ENCODE assay signal across 8 cellular contexts in genomic region chr19:41792513-41793413, GRCh38. TPM values are rescaled to one million over a fixed set of nuclear protein-coding genes. Genes with fewer than 3 reads are reported as not detected.
DNase-seq lines count a peak whose midpoint lies in the region; ATAC-seq, FAIRE-seq and TF ChIP-seq lines count a peak whose summit lies in the region.

No MANE protein-coding gene starts in this region.

- TF ChIP-seq CTCF in mucosa of descending colon (IDR thresholded peaks at IDR 0.05) (peak; percentile 50), transverse colon (IDR thresholded peaks at IDR 0.05) (peak; percentile 46 to 69 (median 63)), ovary (IDR thresholded peaks at IDR 0.05) (no peak)

- peak; percentile 35 for DNase-seq in MG63
- peak; percentile 33 to 60 for DNase-seq in activated CD4-positive, alpha-beta T cell treated with anti-CD3 and anti-CD28 coated beads for 4 hours
- peak; percentile 13 for DNase-seq in effector CD8-positive, alpha-beta T cell (lab: John Stamatoyannopoulos, UW)
- DNase-seq in mucosa of descending colon, result peak in 2 of 3 donors; percentile 73 to 75
- DNase-seq in transverse colon, result peak; percentile 63
- DNase-seq in ovary, result no peak

- H3K9me3 ChIP-seq in MG63 (no peaks in the 10 kb centered on the region), mucosa of descending colon (no peaks in the 10 kb centered on the region), transverse colon (no peaks in the 10 kb centered on the region), ovary (no peaks in the 10 kb centered on the region)

- intact Hi-C loops in mucosa of descending colon (cut with DNase I, micrococcal nuclease), result no loop called here
- intact Hi-C loops in transverse colon (cut with DNase I; ENCODE audit: low total_unique reads), result no loop called here
- intact Hi-C loops in ovary (cut with DNase I), result no loop called here

- WGBS in transverse colon (ENCODE audit: low coverage in 1 of 2), 2 donors, result 17 to 28% methylated on average over 15 to 22 of the region's 22 CpGs
- 21 to 26% (median 24%) methylated on average over 22 of the region's 22 CpGs for WGBS in ovary, 3 donors

- no peak for TF ChIP-seq POLR2A in transverse colon (IDR thresholded peaks at IDR 0.05)
- TF ChIP-seq POLR2A in ovary (IDR thresholded peaks at IDR 0.05), result no peak

- no peak for TF ChIP-seq EP300 in transverse colon (IDR thresholded peaks at IDR 0.05; ENCODE audit: low read depth)
- no peak for TF ChIP-seq EP300 in ovary (IDR thresholded peaks at IDR 0.05)

- peak; percentile 76 for FAIRE-seq in G401.6 (lab: Jason Lieb, UNC)

- in situ Hi-C loops in transverse colon (cut with MboI; ENCODE audit: low pct_ligation_motif_present in 1 of 4, low pct_unique_long_range_greater_than_20kb in 1 of 4, low sequenced_read_pairs in 3 of 4), result no loop called here

- H3K36me3 ChIP-seq in MG63 (no peaks in the 10 kb centered on the region), mucosa of descending colon (ENCODE audit: low read depth) (no peaks in the 10 kb centered on the region), transverse colon (no peaks in the 10 kb centered on the region), ovary (no peaks in the 10 kb centered on the region)

- no peak overlapping the region for H3K4me3 ChIP-seq in MG63
- H3K4me3 ChIP-seq in mucosa of descending colon, result no peak overlapping the region
- H3K4me3 ChIP-seq in transverse colon, result no peak overlapping the region
- H3K4me3 ChIP-seq in ovary, result no peak overlapping the region

- no peaks in the 10 kb centered on the region for H3K4me1 ChIP-seq in mucosa of descending colon (ENCODE audit: low read depth)
- no peaks in the 10 kb centered on the region for H3K4me1 ChIP-seq in transverse colon
- H3K4me1 ChIP-seq in ovary (ENCODE audit: insufficient read depth), result no peaks in the 10 kb centered on the region

- H3K27me3 ChIP-seq in MG63 (peaks cover 43% of the 10 kb centered on the region), transverse colon (peaks cover 27% of the 10 kb centered on the region), ovary (no peaks in the 10 kb centered on the region)

- H3K27ac ChIP-seq in transverse colon (no peak overlapping the region), ovary (no peak overlapping the region)

- ATAC-seq in mucosa of descending colon, result peak; percentile 61
- no peak for ATAC-seq in GM18868 (IDR thresholded peaks at IDR 0.05; ENCODE audit: unreplicated experiment)

RNA-seq across cellular contexts. Expression of gene CEACAM3, which starts 3.6 kb away (rescaled TPM):
- not detected in 2 replicates for total RNA-seq in MG63 (2014; rRNA removed; shearing (Covaris generic); ENCODE audit: low replicate concordance)
- total RNA-seq in mucosa of descending colon (1 to 10 TPM; 2.5 to 4.5 (median 3.9) TPM), transverse colon (1 to 10 TPM in 2 of 4 donors, under 1 TPM in 1, not detected in 1; 0.82 to 2.2 (median 1.6) TPM), ovary (not detected)
- polyA plus RNA-seq in ovary, result under 1 TPM in 1 of 2 donors, not detected in 1; 0.62 TPM

RNA-seq across cellular contexts. Expression of gene CEACAM6, which starts 37.4 kb away (rescaled TPM):
- not detected in 2 replicates for total RNA-seq in MG63 (2014; rRNA removed; shearing (Covaris generic); ENCODE audit: low replicate concordance)
- 1,000 to 10,000 TPM in 1 of 3 donors, 100 to 1,000 TPM in 2; 249 to 1,767 (median 431) TPM for total RNA-seq in mucosa of descending colon
- 100 to 1,000 TPM in 2 of 4 donors, 10 to 100 TPM in 2; 33.8 to 209 (median 104) TPM for total RNA-seq in transverse colon
- under 1 TPM in 4 of 7 donors, not detected in 3; 0.10 to 0.84 (median 0.29) TPM for total RNA-seq in ovary
- polyA plus RNA-seq in ovary, result under 1 TPM in 1 of 2 donors, not detected in 1; 0.07 TPM

RNA-seq across cellular contexts. Expression of gene LYPD4, which starts 51.7 kb away (rescaled TPM):
- not detected in 2 replicates for total RNA-seq in MG63 (2014; rRNA removed; shearing (Covaris generic); ENCODE audit: low replicate concordance)
- total RNA-seq in mucosa of descending colon (not detected), transverse colon (not detected), ovary (not detected)
- polyA plus RNA-seq in ovary, result not detected

RNA-seq across cellular contexts. Expression of gene DMRTC2, which starts 52.1 kb away (rescaled TPM):
- total RNA-seq in MG63 (2014; rRNA removed; shearing (Covaris generic); ENCODE audit: low replicate concordance), result not detected in 2 replicates
- total RNA-seq in mucosa of descending colon (not detected), transverse colon (not detected), ovary (not detected)
- polyA plus RNA-seq in ovary, result under 1 TPM in 1 of 2 donors, not detected in 1; 0.07 TPM

Comparison
In these comparisons a context has a peak if more than half of its experiments do, and no peak if none do; other contexts are left out.
1. DNase-seq: peak in MG63 (single experiment), activated CD4-positive, alpha-beta T cell treated with anti-CD3 and anti-CD28 coated beads for 4 hours (2 of 2), effector CD8-positive, alpha-beta T cell (single experiment), mucosa of descending colon (2 of 3) and transverse colon (single experiment); none in ovary (0 of 5).
2. CTCF ChIP-seq: peak in mucosa of descending colon (single experiment) and transverse colon (5 of 5); none in ovary (0 of 3).
3. RNA of gene CEACAM6, which starts 37.4 kb away (total RNA-seq): 249 to 1,767 TPM in mucosa of descending colon and 33.8 to 209 TPM in transverse colon; 0.10 to 0.84 TPM in ovary and not detected in MG63; every median in the first group is over 10 times any median in the second.